Comparison of ENCODE assay signal across 1 cellular context in the genomic region with DNA sequence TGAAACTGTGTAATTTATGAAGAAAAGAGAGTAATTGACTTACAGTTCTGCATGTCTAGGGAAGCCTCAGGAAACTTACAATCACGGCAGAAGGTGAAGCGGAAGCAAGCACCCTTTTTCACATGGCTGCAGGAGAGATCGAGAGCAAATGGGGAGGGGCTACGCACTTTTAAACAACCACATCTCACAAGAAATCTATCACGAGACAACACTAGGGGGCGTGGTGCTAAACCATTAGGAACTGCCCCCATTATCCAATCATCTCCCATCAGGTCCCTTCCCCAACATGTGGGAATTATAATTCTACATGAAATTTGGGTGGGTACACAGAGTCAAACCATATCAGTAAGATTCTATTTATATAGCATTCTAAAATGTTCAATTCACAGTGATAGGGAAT.
TF ChIP-seq lines count a peak whose summit lies in the region.

No MANE protein-coding gene starts in this region.

TF ChIP-seq in H1, 55 proteins besides CTCF, POLR2A, EP300 and RAD21:
- TF ChIP-seq TBP (IDR thresholded peaks at IDR 0.05; ENCODE audit: low read depth, low read length) = no peak
- no peak for TF ChIP-seq BCL11A (IDR thresholded peaks at IDR 0.05; ENCODE audit: low read depth in 2 of 2, low read length in 2 of 2)
- TF ChIP-seq, protein P1, sequence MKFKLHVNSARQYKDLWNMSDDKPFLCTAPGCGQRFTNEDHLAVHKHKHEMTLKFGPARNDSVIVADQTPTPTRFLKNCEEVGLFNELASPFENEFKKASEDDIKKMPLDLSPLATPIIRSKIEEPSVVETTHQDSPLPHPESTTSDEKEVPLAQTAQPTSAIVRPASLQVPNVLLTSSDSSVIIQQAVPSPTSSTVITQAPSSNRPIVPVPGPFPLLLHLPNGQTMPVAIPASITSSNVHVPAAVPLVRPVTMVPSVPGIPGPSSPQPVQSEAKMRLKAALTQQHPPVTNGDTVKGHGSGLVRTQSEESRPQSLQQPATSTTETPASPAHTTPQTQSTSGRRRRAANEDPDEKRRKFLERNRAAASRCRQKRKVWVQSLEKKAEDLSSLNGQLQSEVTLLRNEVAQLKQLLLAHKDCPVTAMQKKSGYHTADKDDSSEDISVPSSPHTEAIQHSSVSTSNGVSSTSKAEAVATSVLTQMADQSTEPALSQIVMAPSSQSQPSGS (IDR thresholded peaks at IDR 0.05; ENCODE audit: low read length) = no peak
- TF ChIP-seq BRCA1 (IDR thresholded peaks at IDR 0.05; ENCODE audit: low read depth, low read length) = no peak
- TF ChIP-seq CHD1 (IDR thresholded peaks at IDR 0.05; ENCODE audit: low read depth, low read length) = no peak
- no peak for TF ChIP-seq SP2 (IDR thresholded peaks at IDR 0.05; ENCODE audit: low read length)
- TF ChIP-seq, protein P2, sequence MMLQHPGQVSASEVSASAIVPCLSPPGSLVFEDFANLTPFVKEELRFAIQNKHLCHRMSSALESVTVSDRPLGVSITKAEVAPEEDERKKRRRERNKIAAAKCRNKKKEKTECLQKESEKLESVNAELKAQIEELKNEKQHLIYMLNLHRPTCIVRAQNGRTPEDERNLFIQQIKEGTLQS (IDR thresholded peaks at IDR 0.05; ENCODE audit: insufficient read depth, low read depth, low read length) = no peak
- no peak for TF ChIP-seq RFX5 (IDR thresholded peaks at IDR 0.05; ENCODE audit: borderline replicate concordance, low read depth, low read length)
- TF ChIP-seq KDM5A (IDR thresholded peaks at IDR 0.05; ENCODE audit: low read length) = no peak
- TF ChIP-seq GABPA (IDR thresholded peaks at IDR 0.05; ENCODE audit: borderline replicate concordance, insufficient read depth, low read length) = no peak
